11 cellular contexts compared by ENCODE assay signal in the genomic region with DNA sequence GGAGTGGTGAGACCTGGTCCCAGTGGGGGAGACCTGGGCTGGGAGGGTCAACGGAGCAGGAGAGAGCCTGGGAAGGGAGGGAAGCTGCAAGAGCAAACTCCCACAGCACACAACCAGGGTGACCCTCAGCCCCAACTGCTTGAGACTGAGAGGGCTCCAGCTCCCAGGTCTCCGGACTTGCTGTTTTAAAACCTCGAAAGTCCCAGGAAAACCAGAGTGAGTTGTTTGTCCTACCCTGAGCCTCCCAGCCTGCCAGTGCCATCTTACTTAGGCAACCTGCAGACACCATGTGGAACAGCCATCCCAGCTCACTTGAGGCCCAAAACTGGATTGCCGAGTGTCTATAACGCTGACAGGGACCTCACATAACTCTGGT. TPM values are rescaled to one million over a fixed set of nuclear protein-coding genes. Genes with fewer than 3 reads are reported as not detected.
A peak's percentile ranks its signal among the peaks of the same experiment; 100 is the strongest.
DNase-seq lines count a peak whose midpoint lies in the region; ATAC-seq and TF ChIP-seq lines count a peak whose summit lies in the region.
"Had no signal": no experiment of that assay in that cellular context is flagged by ENCODE, and none has a peak within 500 bp of the region (broad histone marks: within the 10 kb centered on the region; RNA-seq: fewer than 3 reads in every experiment).

No MANE protein-coding gene starts in this region.

- H3K14ac ChIP-seq in IMR-90 (replicated peaks; ENCODE audit: low read depth, low read length): peak overlapping the region; percentile 59

- peak overlapping the region; percentile 79 for H2BK120ac ChIP-seq in IMR-90 (ENCODE audit: low read depth, low read length)

- H3K36me3 Mint-ChIP-seq in activated CD4-positive, alpha-beta T cell treated with anti-CD3 and anti-CD28 coated beads, Interleukin-2, amount 10 ng/mL, durations not matched to agents 7 days and 5 days (ENCODE audit: low read depth): no peaks in the 10 kb centered on the region
- no peaks in the 10 kb centered on the region for H3K36me3 Mint-ChIP-seq in activated CD4-positive, alpha-beta T cell treated with anti-CD3 and anti-CD28 coated beads, Interleukin-2, amount 10 ng/mL, durations not matched to agents 24 days and 14 days (ENCODE audit: low read depth)

- no TSS peak for BruUV-seq in IMR-90 (replicated peaks; lab: Mats Ljungman, UMichigan)

- in situ Hi-C loops in IMR-90 (cut with MboI; ENCODE audit: low sequenced_read_pairs): no loop called here

- H2AK5ac ChIP-seq in IMR-90 (ENCODE audit: low read depth, low read length): peak overlapping the region; percentile 96

- H3K9ac ChIP-seq in IMR-90 (ENCODE audit: low read depth, low read length): no peak overlapping the region; the same call in 1 of the 2 replicates

- DNase-seq in activated CD4-positive, alpha-beta T cell treated with anti-CD3 and anti-CD28 coated beads, Interleukin-2, amount 10 ng/mL, durations not matched to agents 7 days and 5 days: no peak
- DNase-seq in activated CD4-positive, alpha-beta T cell treated with anti-CD3 and anti-CD28 coated beads, Interleukin-2, amount 10 ng/mL, durations not matched to agents 24 days and 14 days: no peak
- DNase-seq in IMR-90: no peak
- no peak for DNase-seq in adrenal gland
- DNase-seq in osteoblast (ENCODE audit: insufficient read length, low spot score, missing footprints): no peak
- DNase-seq in SKM-1 (lab: John Stamatoyannopoulos, UW; ENCODE audit: unreplicated experiment): no peak
- DNase-seq in kidney tubule cell (ENCODE audit: low spot score): no peak
- no peak for DNase-seq in NCI-H1105 treated with DMSO at 0.1 percent for 48 hours (lab: John Stamatoyannopoulos, UW)
- DNase-seq: effector CD4-positive, alpha-beta T cell had no signal

- peak overlapping the region; percentile 41; the same call in 1 of the 2 replicates for H4K5ac ChIP-seq in IMR-90 (ENCODE audit: low read depth, low read length)

- H3K4me1 ChIP-seq in IMR-90 (ENCODE audit: control insufficient read depth, insufficient read depth, low read length) (peaks cover 15% of the 10 kb centered on the region), adrenal gland (replicated peaks in 1 of 2) (peaks cover 0 to 9% of the 10 kb centered on the region in 2 donors), osteoblast (ENCODE audit: insufficient read depth, low read length) (peaks cover 16% of the 10 kb centered on the region)

- peak overlapping the region; percentile 51; the same call in 1 of the 2 replicates for H3K18ac ChIP-seq in IMR-90 (ENCODE audit: low read depth, low read length)

- peak overlapping the region; percentile 29 for H3K4me2 ChIP-seq in IMR-90 (ENCODE audit: low read depth, low read length)
- H3K4me2 ChIP-seq in osteoblast (ENCODE audit: insufficient read depth, low read length): peak overlapping the region; percentile 31

- peak overlapping the region; percentile 43 for H2AK9ac ChIP-seq in IMR-90 (replicated peaks; ENCODE audit: low read depth, low read length, poor library complexity)

- H4K20me1 ChIP-seq in IMR-90 (ENCODE audit: insufficient read depth, low read length): 0 out of 2 replicates have a peak, but pooled peaks cover 3% of the 10 kb centered on the region
- no peaks in the 10 kb centered on the region for H4K20me1 ChIP-seq in osteoblast (ENCODE audit: insufficient read depth, low read length)

- H3K23ac ChIP-seq in IMR-90 (ENCODE audit: low read depth, low read length): peak overlapping the region; percentile 26

- ATAC-seq in IMR-90 (ENCODE audit: low read depth): peak; percentile 13
- ATAC-seq: left lobe of liver had no signal

- peak overlapping the region; percentile 78 for H2BK5ac ChIP-seq in IMR-90 (ENCODE audit: low read depth, low read length, poor library complexity, severe bottlenecking)

- H3K9me1 ChIP-seq in IMR-90 (ENCODE audit: insufficient read depth, low read length): peaks cover 24% of the 10 kb centered on the region

- peak overlapping the region; percentile 82 for H2AFZ ChIP-seq in IMR-90 (replicated peaks; ENCODE audit: low read length, poor library complexity)
- peak overlapping the region; percentile 78 for H2AFZ ChIP-seq in osteoblast (ENCODE audit: low read length)

- peaks cover 13% of the 10 kb centered on the region for H3K27me3 Mint-ChIP-seq in activated CD4-positive, alpha-beta T cell treated with anti-CD3 and anti-CD28 coated beads, Interleukin-2, amount 10 ng/mL, durations not matched to agents 7 days and 5 days
- H3K27me3 Mint-ChIP-seq in activated CD4-positive, alpha-beta T cell treated with anti-CD3 and anti-CD28 coated beads, Interleukin-2, amount 10 ng/mL, durations not matched to agents 24 days and 14 days: peaks cover 19% of the 10 kb centered on the region

- H3K4me3 Mint-ChIP-seq in activated CD4-positive, alpha-beta T cell treated with anti-CD3 and anti-CD28 coated beads, Interleukin-2, amount 10 ng/mL, durations not matched to agents 7 days and 5 days: no peak overlapping the region
- no peak overlapping the region for H3K4me3 Mint-ChIP-seq in activated CD4-positive, alpha-beta T cell treated with anti-CD3 and anti-CD28 coated beads, Interleukin-2, amount 10 ng/mL, durations not matched to agents 24 days and 14 days

- peak overlapping the region; percentile 81 to 92 for H4K8ac ChIP-seq in IMR-90 (ENCODE audit: low read depth in 2 of 2, low read length in 2 of 2)

- H3K9me3 ChIP-seq in IMR-90 (ENCODE audit: control insufficient read depth, insufficient read depth, low read length) (no peaks in the 10 kb centered on the region), adrenal gland (replicated peaks in 1 of 3) (no peaks in the 10 kb centered on the region), osteoblast (ENCODE audit: low read depth, low read length) (no peaks in the 10 kb centered on the region)
- H3K9me3 ChIP-seq: neutrophil had no signal

- H4K91ac ChIP-seq in IMR-90 (ENCODE audit: insufficient read depth, low read depth, low read length): peak overlapping the region; percentile 94

- peaks cover 17% of the 10 kb centered on the region for H3K4me1 Mint-ChIP-seq in activated CD4-positive, alpha-beta T cell treated with anti-CD3 and anti-CD28 coated beads, Interleukin-2, amount 10 ng/mL, durations not matched to agents 7 days and 5 days
- peaks cover 2% of the 10 kb centered on the region for H3K4me1 Mint-ChIP-seq in activated CD4-positive, alpha-beta T cell treated with anti-CD3 and anti-CD28 coated beads, Interleukin-2, amount 10 ng/mL, durations not matched to agents 24 days and 14 days

- peak overlapping the region; percentile 90 for H2BK20ac ChIP-seq in IMR-90 (ENCODE audit: low read depth, low read length)

- H3K4ac ChIP-seq in IMR-90 (ENCODE audit: low read depth, low read length): peak overlapping the region; percentile 84

- intact Hi-C loops in activated CD4-positive, alpha-beta T cell treated with anti-CD3 and anti-CD28 coated beads, Interleukin-2, amount 10 ng/mL, durations not matched to agents 24 days and 14 days (cut with micrococcal nuclease): no loop called here
- intact Hi-C loops in IMR-90 (cut with micrococcal nuclease): loop anchor here (1.0 kb wide), 2 partner anchors 36 to 87 kb away; no protein-coding TSS in a partner anchor
- intact Hi-C loops in adrenal gland (cut with DNase I): no loop called here

- H3K9me3 Mint-ChIP-seq in activated CD4-positive, alpha-beta T cell treated with anti-CD3 and anti-CD28 coated beads, Interleukin-2, amount 10 ng/mL, durations not matched to agents 7 days and 5 days: no peaks in the 10 kb centered on the region
- H3K9me3 Mint-ChIP-seq in activated CD4-positive, alpha-beta T cell treated with anti-CD3 and anti-CD28 coated beads, Interleukin-2, amount 10 ng/mL, durations not matched to agents 24 days and 14 days: no peaks in the 10 kb centered on the region

- H3K27me3 ChIP-seq in IMR-90 (ENCODE audit: control insufficient read depth, insufficient read depth, low read length) (peaks cover 8% of the 10 kb centered on the region; the same call in 1 of the 2 replicates), adrenal gland (peaks cover 18% of the 10 kb centered on the region), osteoblast (ENCODE audit: insufficient read depth, low read length) (peaks cover 14% of the 10 kb centered on the region)

- H3K27ac ChIP-seq in IMR-90 (ENCODE audit: insufficient read depth, low read length) (peak overlapping the region; percentile 76), adrenal gland (peak overlapping the region in 3 of 5 donors; percentile 52 to 74 (median 66)), osteoblast (ENCODE audit: low read depth, low read length) (peak overlapping the region; percentile 50)
- H3K27ac ChIP-seq: neutrophil had no signal

- TF ChIP-seq RAD21 in IMR-90 (IDR thresholded peaks at IDR 0.05; ENCODE audit: low read length): no peak

- peak overlapping the region; percentile 55 for H3K56ac ChIP-seq in IMR-90 (ENCODE audit: extremely low read depth, insufficient read depth, low read length)

- H3K4me3 ChIP-seq in IMR-90 (ENCODE audit: insufficient read depth, low read depth, low read length): no peak overlapping the region
- no peak overlapping the region for H3K4me3 ChIP-seq in adrenal gland
- no peak overlapping the region for H3K4me3 ChIP-seq in osteoblast (ENCODE audit: insufficient read depth, low read length)

- no peaks in the 10 kb centered on the region for H3K79me1 ChIP-seq in IMR-90 (ENCODE audit: low read depth in 1 of 2, low read length in 2 of 2)

- POLR2A ChIA-PET in activated CD4-positive, alpha-beta T cell treated with anti-CD3 and anti-CD28 coated beads, Interleukin-2, amount 10 ng/mL, durations not matched to agents 7 days and 5 days (lab: Charles Lee): interaction anchor here (0.6 kb wide), 1 partner anchor 313 kb away, joined by 3 read pairs; no protein-coding TSS in a partner anchor
- POLR2A ChIA-PET in IMR-90 (lab: Charles Lee; ENCODE audit: unreplicated experiment): no interaction called here

- H3K27ac Mint-ChIP-seq in activated CD4-positive, alpha-beta T cell treated with anti-CD3 and anti-CD28 coated beads, Interleukin-2, amount 10 ng/mL, durations not matched to agents 7 days and 5 days: peak overlapping the region; percentile 79
- no peak overlapping the region for H3K27ac Mint-ChIP-seq in activated CD4-positive, alpha-beta T cell treated with anti-CD3 and anti-CD28 coated beads, Interleukin-2, amount 10 ng/mL, durations not matched to agents 24 days and 14 days

- CTCF ChIA-PET in activated CD4-positive, alpha-beta T cell treated with anti-CD3 and anti-CD28 coated beads, Interleukin-2, amount 10 ng/mL, durations not matched to agents 7 days and 5 days (lab: Charles Lee): no interaction called here
- CTCF ChIA-PET in IMR-90 (lab: Yijun Ruan, JAX): interaction anchor here (1.3 to 2.5 kb wide), 3 partner anchors 36 to 88 kb away, joined by 4 to 19 read pairs (median 5); no protein-coding TSS in a partner anchor

- WGBS in IMR-90 (ENCODE audit: extremely low coverage in 2 of 2, insufficient read length in 1 of 2), 2 experiments: 80% methylated on average over 1 of the region's 5 CpGs; no CpG with 5 or more reads in 1 of the 2 experiments
- WGBS in adrenal gland, 4 donors: 30 to 83% (median 80%) methylated on average over 2 to 5 of the region's 5 CpGs

- TF ChIP-seq POLR2A in IMR-90 (IDR thresholded peaks at IDR 0.05; ENCODE audit: low read depth, low read length) (peak; percentile 38; the same call in 1 of the 2 replicates), adrenal gland (IDR thresholded peaks at IDR 0.05) (no peak)

- peak overlapping the region; percentile 72 for H2BK15ac ChIP-seq in IMR-90 (ENCODE audit: low read depth, low read length)

- TF ChIP-seq CTCF in IMR-90 (conservative IDR thresholded peaks at IDR 0.05; ENCODE audit: low read depth, low read length) (no peak), adrenal gland (IDR thresholded peaks at IDR 0.05) (no peak), osteoblast (IDR thresholded peaks at IDR 0.05; ENCODE audit: extremely low read depth, low read depth, low read length) (no peak)

- dilution Hi-C loops in IMR-90 (cut with HindIII; ENCODE audit: low sequenced_read_pairs, unreplicated experiment): no loop called here

- H3K79me2 ChIP-seq in osteoblast (ENCODE audit: insufficient read depth, low read length): no peaks in the 10 kb centered on the region

- H3K36me3 ChIP-seq in IMR-90 (ENCODE audit: control insufficient read depth, insufficient read depth, low read length) (no peaks in the 10 kb centered on the region), adrenal gland (replicated peaks in 1 of 2) (no peaks in the 10 kb centered on the region), osteoblast (ENCODE audit: insufficient read depth, low read length) (no peaks in the 10 kb centered on the region)
- H3K36me3 ChIP-seq: neutrophil had no signal

RNA-seq across cellular contexts. Expression of a gene that starts 4.8 kb away (rescaled TPM):
- 1 to 10 TPM in 1 of 2 experiments, under 1 TPM in 1; 0.94 to 1.5 TPM for total RNA-seq in activated CD4-positive, alpha-beta T cell treated with anti-CD3 and anti-CD28 coated beads, Interleukin-2, amount 10 ng/mL, durations not matched to agents 7 days and 5 days
- total RNA-seq in activated CD4-positive, alpha-beta T cell treated with anti-CD3 and anti-CD28 coated beads, Interleukin-2, amount 10 ng/mL, durations not matched to agents 24 days and 14 days: not detected in 2 replicates
- total RNA-seq in IMR-90 (2012; rRNA removed) (0.54 and 0.56 TPM in 2 replicates), adrenal gland (under 1 TPM in 2 of 8 donors, not detected in 6; 0.11 to 0.14 TPM), osteoblast (not detected in 2 replicates)
- polyA plus RNA-seq in IMR-90 (2012; rRNA removed) (1.8 and 2.3 TPM in 2 replicates), adrenal gland (under 1 TPM in 1 of 3 donors, not detected in 2; 0.03 TPM)
- 1.1 and 1.9 TPM in 2 replicates for polyA plus RNA-seq in IMR-90 (2012; cell fraction: cytosol; rRNA removed)
- 1.2 and 2.9 TPM in 2 replicates for polyA plus RNA-seq in IMR-90 (2012; cell fraction: nucleus; rRNA removed; ENCODE audit: low replicate concordance)
